Comparison of ENCODE assay signal across 13 cellular contexts in genomic region chr21:42389449-42389835, GRCh38. TPM values are rescaled to one million over a fixed set of nuclear protein-coding genes. Genes with fewer than 3 reads are reported as not detected.
DNase-seq lines count a peak whose midpoint lies in the region; ATAC-seq and TF ChIP-seq lines count a peak whose summit lies in the region.
"Had no signal": no experiment of that assay in that cellular context is flagged by ENCODE, and none has a peak within 500 bp of the region (broad histone marks: within the 10 kb centered on the region; RNA-seq: fewer than 3 reads in every experiment).

No MANE protein-coding gene starts in this region.

- peak overlapping the region; percentile 75 for H3K27ac Mint-ChIP-seq in activated naive CD8-positive, alpha-beta T cell treated with anti-CD3 and anti-CD28 coated beads, Interleukin-2, amount 10 ng/mL, durations not matched to agents 7 days and 5 days
- H3K27ac Mint-ChIP-seq in activated naive CD8-positive, alpha-beta T cell treated with anti-CD3 and anti-CD28 coated beads, Interleukin-2, amount 50 U/mL, for 24 hours: no peak overlapping the region
- H3K27ac Mint-ChIP-seq in immature natural killer cell (no peak overlapping the region), type B pancreatic cell (peak overlapping the region; percentile 85)

- no peak for DNase-seq in activated naive CD8-positive, alpha-beta T cell treated with anti-CD3 and anti-CD28 coated beads, Interleukin-2, amount 10 ng/mL, durations not matched to agents 7 days and 5 days
- DNase-seq in activated naive CD8-positive, alpha-beta T cell treated with anti-CD3 and anti-CD28 coated beads, Interleukin-2, amount 50 U/mL, for 24 hours: no peak
- DNase-seq in RPMI8226 (peak; percentile 31), immature natural killer cell (no peak), type B pancreatic cell (ENCODE audit: extremely low spot score, unreplicated experiment) (no peak), HuH-7.5 (ENCODE audit: low spot score) (no peak), H4 (ENCODE audit: low spot score) (no peak)
- no peak for DNase-seq in activated naive CD4-positive, alpha-beta T cell treated with anti-CD3 and anti-CD28 coated beads, Interleukin-2, amount 50 U/mL, for 16 hours
- DNase-seq: esophagus squamous epithelium, left cardiac atrium, SK-N-SH, tibial artery had no signal

- no peaks in the 10 kb centered on the region for H3K27me3 Mint-ChIP-seq in activated naive CD8-positive, alpha-beta T cell treated with anti-CD3 and anti-CD28 coated beads, Interleukin-2, amount 10 ng/mL, durations not matched to agents 7 days and 5 days
- peaks cover 5% of the 10 kb centered on the region for H3K27me3 Mint-ChIP-seq in activated naive CD8-positive, alpha-beta T cell treated with anti-CD3 and anti-CD28 coated beads, Interleukin-2, amount 50 U/mL, for 24 hours
- H3K27me3 Mint-ChIP-seq in immature natural killer cell (ENCODE audit: low read depth in 3 of 3): peaks cover 8 to 19% (median 11%) of the 10 kb centered on the region in 3 donors
- no peaks in the 10 kb centered on the region for H3K27me3 Mint-ChIP-seq in type B pancreatic cell

- no peak for TF ChIP-seq CTCF in type B pancreatic cell (conservative IDR thresholded peaks at IDR 0.05)

- peak overlapping the region; percentile 45 for H3K4me3 Mint-ChIP-seq in activated naive CD8-positive, alpha-beta T cell treated with anti-CD3 and anti-CD28 coated beads, Interleukin-2, amount 10 ng/mL, durations not matched to agents 7 days and 5 days
- H3K4me3 Mint-ChIP-seq in activated naive CD8-positive, alpha-beta T cell treated with anti-CD3 and anti-CD28 coated beads, Interleukin-2, amount 50 U/mL, for 24 hours: no peak overlapping the region
- peak overlapping the region; percentile 14 to 66 (median 56) for H3K4me3 Mint-ChIP-seq in immature natural killer cell
- peak overlapping the region; percentile 71 for H3K4me3 Mint-ChIP-seq in type B pancreatic cell

- no peak for ATAC-seq in activated naive CD8-positive, alpha-beta T cell treated with anti-CD3 and anti-CD28 coated beads, Interleukin-2, amount 10 ng/mL, durations not matched to agents 7 days and 5 days (ENCODE audit: low read depth)
- no peak for ATAC-seq in activated naive CD8-positive, alpha-beta T cell treated with anti-CD3 and anti-CD28 coated beads, Interleukin-2, amount 50 U/mL, for 24 hours
- ATAC-seq: left cardiac atrium, psoas muscle had no signal

- peaks cover 16% of the 10 kb centered on the region for H3K36me3 Mint-ChIP-seq in activated naive CD8-positive, alpha-beta T cell treated with anti-CD3 and anti-CD28 coated beads, Interleukin-2, amount 10 ng/mL, durations not matched to agents 7 days and 5 days
- peaks cover 49% of the 10 kb centered on the region for H3K36me3 Mint-ChIP-seq in activated naive CD8-positive, alpha-beta T cell treated with anti-CD3 and anti-CD28 coated beads, Interleukin-2, amount 50 U/mL, for 24 hours (ENCODE audit: low read depth)
- H3K36me3 Mint-ChIP-seq in immature natural killer cell (peaks cover 0 to 5% (median 0%) of the 10 kb centered on the region in 3 donors), type B pancreatic cell (no peaks in the 10 kb centered on the region)

- POLR2A ChIA-PET in activated naive CD8-positive, alpha-beta T cell treated with anti-CD3 and anti-CD28 coated beads, Interleukin-2, amount 10 ng/mL, durations not matched to agents 7 days and 5 days (lab: Charles Lee): interaction anchor here (1.0 to 1.2 kb wide), 2 partner anchors 14 to 31 kb away, joined by 3 read pairs; no protein-coding TSS in a partner anchor

- H3K4me1 Mint-ChIP-seq in activated naive CD8-positive, alpha-beta T cell treated with anti-CD3 and anti-CD28 coated beads, Interleukin-2, amount 10 ng/mL, durations not matched to agents 7 days and 5 days: peaks cover 53% of the 10 kb centered on the region
- peaks cover 80% of the 10 kb centered on the region for H3K4me1 Mint-ChIP-seq in activated naive CD8-positive, alpha-beta T cell treated with anti-CD3 and anti-CD28 coated beads, Interleukin-2, amount 50 U/mL, for 24 hours
- H3K4me1 Mint-ChIP-seq in immature natural killer cell: peaks cover 15 to 18% of the 10 kb centered on the region in 2 donors
- peaks cover 31% of the 10 kb centered on the region for H3K4me1 Mint-ChIP-seq in type B pancreatic cell (ENCODE audit: unreplicated experiment)

- peaks cover 3% of the 10 kb centered on the region for H3K9me3 Mint-ChIP-seq in activated naive CD8-positive, alpha-beta T cell treated with anti-CD3 and anti-CD28 coated beads, Interleukin-2, amount 10 ng/mL, durations not matched to agents 7 days and 5 days
- H3K9me3 Mint-ChIP-seq in activated naive CD8-positive, alpha-beta T cell treated with anti-CD3 and anti-CD28 coated beads, Interleukin-2, amount 50 U/mL, for 24 hours: no peaks in the 10 kb centered on the region
- H3K9me3 Mint-ChIP-seq in immature natural killer cell: peaks cover 0 to 3% (median 0%) of the 10 kb centered on the region in 6 donors
- H3K9me3 Mint-ChIP-seq in type B pancreatic cell: no peaks in the 10 kb centered on the region

RNA-seq across cellular contexts. Expression of gene TMPRSS3, which starts 6.4 kb away (rescaled TPM):
- total RNA-seq in activated naive CD8-positive, alpha-beta T cell treated with anti-CD3 and anti-CD28 coated beads, Interleukin-2, amount 10 ng/mL, durations not matched to agents 7 days and 5 days: 10 to 100 TPM in 1 of 2 experiments, 1 to 10 TPM in 1; 7.8 to 10.7 TPM
- under 1 TPM in 1 of 3 donors, not detected in 2; 0.30 TPM for polyA plus RNA-seq in immature natural killer cell
- 0.74 and 1.3 TPM in 2 replicates for total RNA-seq in type B pancreatic cell (ENCODE audit: low replicate concordance)
- 3.2 and 6.9 TPM in 2 replicates for total RNA-seq in H4 (2014; rRNA removed; shearing (Covaris generic))
- polyA plus RNA-seq: psoas muscle, SK-N-SH had no signal

RNA-seq across cellular contexts. Expression of gene UBASH3A, which starts 14.3 kb away (rescaled TPM):
- 10 to 100 TPM; 77.8 to 80.2 TPM for total RNA-seq in activated naive CD8-positive, alpha-beta T cell treated with anti-CD3 and anti-CD28 coated beads, Interleukin-2, amount 10 ng/mL, durations not matched to agents 7 days and 5 days
- polyA plus RNA-seq in immature natural killer cell: under 1 TPM in 2 of 3 donors, not detected in 1; 0.38 to 0.58 TPM
- not detected in 2 replicates for total RNA-seq in type B pancreatic cell (ENCODE audit: low replicate concordance)
- total RNA-seq in H4 (2014; rRNA removed; shearing (Covaris generic)): not detected in 2 replicates
- polyA plus RNA-seq: SK-N-SH had no signal

RNA-seq across cellular contexts. Expression of gene TFF1, which starts 23.1 kb away (rescaled TPM):
- not detected for total RNA-seq in activated naive CD8-positive, alpha-beta T cell treated with anti-CD3 and anti-CD28 coated beads, Interleukin-2, amount 10 ng/mL, durations not matched to agents 7 days and 5 days
- polyA plus RNA-seq in immature natural killer cell: not detected
- total RNA-seq in type B pancreatic cell (ENCODE audit: low replicate concordance): 42.6 and 136 TPM in 2 replicates
- not detected in 2 replicates for total RNA-seq in H4 (2014; rRNA removed; shearing (Covaris generic))
- total RNA-seq: esophagus squamous epithelium, left cardiac atrium, psoas muscle had no signal
- polyA plus RNA-seq: SK-N-SH had no signal

RNA-seq across cellular contexts. Expression of gene TFF2, which starts 38.6 kb away (rescaled TPM):
- not detected for total RNA-seq in activated naive CD8-positive, alpha-beta T cell treated with anti-CD3 and anti-CD28 coated beads, Interleukin-2, amount 10 ng/mL, durations not matched to agents 7 days and 5 days
- polyA plus RNA-seq in immature natural killer cell: not detected
- total RNA-seq in type B pancreatic cell (ENCODE audit: low replicate concordance): 5.2 and 11.3 TPM in 2 replicates
- not detected in 2 replicates for total RNA-seq in H4 (2014; rRNA removed; shearing (Covaris generic))
- total RNA-seq: left cardiac atrium, psoas muscle had no signal
- polyA plus RNA-seq: psoas muscle, SK-N-SH had no signal

Comparison
In these comparisons a context has a peak if more than half of its experiments do, and no peak if none do; other contexts are left out.
1. H3K27ac Mint-ChIP-seq: peak in activated naive CD8-positive, alpha-beta T cell treated with anti-CD3 and anti-CD28 coated beads, Interleukin-2, amount 10 ng/mL, durations not matched to agents 7 days and 5 days (single experiment) and type B pancreatic cell (single experiment); none in activated naive CD8-positive, alpha-beta T cell treated with anti-CD3 and anti-CD28 coated beads, Interleukin-2, amount 50 U/mL, for 24 hours (single experiment) and immature natural killer cell (0 of 6).
2. RNA of gene UBASH3A, which starts 14.3 kb away (total RNA-seq): 77.8 to 80.2 TPM in activated naive CD8-positive, alpha-beta T cell treated with anti-CD3 and anti-CD28 coated beads, Interleukin-2, amount 10 ng/mL, durations not matched to agents 7 days and 5 days; not detected in type B pancreatic cell and not detected in H4; every median in the first group is over 10 times any median in the second.
3. RNA of gene TFF1, which starts 23.1 kb away (total RNA-seq): 42.6 to 136 TPM in type B pancreatic cell; not detected in activated naive CD8-positive, alpha-beta T cell treated with anti-CD3 and anti-CD28 coated beads, Interleukin-2, amount 10 ng/mL, durations not matched to agents 7 days and 5 days and not detected in H4; every median in the first group is over 10 times any median in the second.